Comparison of ENCODE assay signal across 12 cellular contexts in genomic region chr2:144950874-144951560, GRCh38.
DNase-seq lines count a peak whose midpoint lies in the region; ATAC-seq and TF ChIP-seq lines count a peak whose summit lies in the region.
"Had no signal": no experiment of that assay in that cellular context is flagged by ENCODE, and none has a peak within 500 bp of the region (broad histone marks: within the 10 kb centered on the region; RNA-seq: fewer than 3 reads in every experiment).

No MANE protein-coding gene starts in this region.

- ATAC-seq in RWPE2 (ENCODE audit: low read depth) (peak; percentile 94), HG03342 (IDR thresholded peaks at IDR 0.05; ENCODE audit: unreplicated experiment) (no peak), GM19467 (IDR thresholded peaks at IDR 0.05; ENCODE audit: unreplicated experiment) (no peak)
- ATAC-seq: activated T-cell treated with anti-CD3 and anti-CD28 coated beads, Interleukin-2, amount 50 U/mL, for 72 hours had no signal

- intact Hi-C loops in stomach (cut with DNase I; ENCODE audit: low total_unique reads): no loop called here

- no peak overlapping the region for H3K4me3 ChIP-seq in RWPE2 (ENCODE audit: severe bottlenecking)
- H3K4me3 ChIP-seq in fibroblast of mammary gland (ENCODE audit: control insufficient read depth, low read depth, low read length): no peak overlapping the region
- H3K4me3 ChIP-seq in stomach: no peak overlapping the region

- TF ChIP-seq CTCF in RWPE2 (IDR thresholded peaks at IDR 0.05; ENCODE audit: poor library complexity, severe bottlenecking): no peak
- no peak for TF ChIP-seq CTCF in fibroblast of mammary gland (conservative IDR thresholded peaks at IDR 0.05; ENCODE audit: control insufficient read depth, insufficient read depth, low read depth, low read length)
- no peak for TF ChIP-seq CTCF in stomach (IDR thresholded peaks at IDR 0.05)

- peak; percentile 86 for DNase-seq in GM03348 (ENCODE audit: low spot score)
- DNase-seq in RWPE2 (ENCODE audit: low spot score): no peak
- DNase-seq in fibroblast of mammary gland (ENCODE audit: low read depth): peak; percentile 97
- peak; percentile 86 for DNase-seq in renal cortical epithelial cell (ENCODE audit: low read depth)
- no peak for DNase-seq in NCI-H1694 (lab: John Stamatoyannopoulos, UW)
- DNase-seq in stomach: no peak
- DNase-seq: activated T-cell treated with anti-CD3 and anti-CD28 coated beads, Interleukin-2, amount 50 U/mL, for 72 hours; DMS79 treated with DMSO at 0.1 percent for 48 hours; MM.1S; stimulated activated CD4-positive, alpha-beta T cell treated with anti-CD3 and anti-CD28 coated beads, Interleukin-12 subunit alpha, Interleukin-12 subunit beta, amount 100 ng/mL, for 4 hours had no signal

- H3K36me3 ChIP-seq in RWPE2 (ENCODE audit: low read depth) (no peaks in the 10 kb centered on the region), stomach (no peaks in the 10 kb centered on the region)

- peaks cover 4% of the 10 kb centered on the region for H3K4me1 ChIP-seq in RWPE2 (ENCODE audit: insufficient read depth, poor library complexity, severe bottlenecking)
- no peaks in the 10 kb centered on the region for H3K4me1 ChIP-seq in stomach

- H3K27ac ChIP-seq in RWPE2 (ENCODE audit: poor library complexity, severe bottlenecking): peak overlapping the region; percentile 67
- H3K27ac ChIP-seq in stomach: no peak overlapping the region

- TF ChIP-seq POLR2A in stomach (IDR thresholded peaks at IDR 0.05): no peak

- TF ChIP-seq EP300 in stomach (IDR thresholded peaks at IDR 0.05): no peak

- H3K9me3 ChIP-seq in RWPE2 (ENCODE audit: severe bottlenecking): no peaks in the 10 kb centered on the region
- no peaks in the 10 kb centered on the region for H3K9me3 ChIP-seq in stomach

- H3K27me3 ChIP-seq in RWPE2 (ENCODE audit: insufficient read depth, poor library complexity, severe bottlenecking) (no peaks in the 10 kb centered on the region), stomach (no peaks in the 10 kb centered on the region)

- WGBS in stomach, 5 donors: 84 to 96% (median 89%) methylated on average over 3 of the region's 3 CpGs

Comparison
In these comparisons a context has a peak if more than half of its experiments do, and no peak if none do; other contexts are left out.
1. DNase-seq: peak in GM03348 (single experiment), fibroblast of mammary gland (single experiment) and renal cortical epithelial cell (single experiment); none in RWPE2 (single experiment), NCI-H1694 (single experiment) and stomach (single experiment).